ENCODE assay signal across 9 cellular contexts in the genomic region with DNA sequence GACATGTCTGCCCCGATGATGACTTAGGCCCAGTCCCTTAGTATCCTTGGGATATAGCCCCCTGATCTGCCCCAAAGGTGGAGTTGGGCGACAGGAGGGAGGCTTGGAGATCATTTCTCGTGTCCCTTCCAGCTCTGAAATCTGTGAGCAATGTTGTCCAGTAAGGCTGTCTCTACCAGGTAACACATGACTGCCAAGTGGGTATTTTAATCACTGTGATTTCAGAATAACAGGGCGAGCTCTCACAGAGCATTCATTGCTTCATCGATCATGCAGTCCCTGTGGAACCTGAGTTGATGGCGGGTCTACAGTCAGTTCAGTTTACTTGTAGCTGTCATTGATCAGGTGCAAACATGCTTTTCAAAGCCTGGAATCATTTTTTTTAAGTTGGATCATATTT. TPM values are rescaled to one million over a fixed set of nuclear protein-coding genes. Genes with fewer than 3 reads are reported as not detected.
DNase-seq lines count a peak whose midpoint lies in the region; ATAC-seq lines count a peak whose summit lies in the region.
"Had no signal": no experiment of that assay in that cellular context is flagged by ENCODE, and none has a peak within 500 bp of the region (broad histone marks: within the 10 kb centered on the region; RNA-seq: fewer than 3 reads in every experiment).

No MANE protein-coding gene starts in this region.

- no peaks in the 10 kb centered on the region for H3K36me3 ChIP-seq in neuronal stem cell (replicated peaks in 1 of 2; ENCODE audit: control insufficient read depth in 2 of 2, insufficient read depth in 2 of 2, low read length in 2 of 2)
- no peaks in the 10 kb centered on the region; the same call in 1 of the 2 replicates for H3K36me3 ChIP-seq in H7 (replicated peaks; ENCODE audit: control insufficient read depth, insufficient read depth, low read length)

- no peak overlapping the region for H3K18ac ChIP-seq in neuronal stem cell (ENCODE audit: low read length)

- no peaks in the 10 kb centered on the region for H3K27me3 ChIP-seq in neuronal stem cell (ENCODE audit: control insufficient read depth in 3 of 3, insufficient read depth in 3 of 3, low read depth in 1 of 3, low read length in 3 of 3)
- no peaks in the 10 kb centered on the region for H3K27me3 ChIP-seq in H7 (ENCODE audit: control insufficient read depth, insufficient read depth, low read length)

- H3K79me1 ChIP-seq in neuronal stem cell (ENCODE audit: low read depth, low read length), result no peaks in the 10 kb centered on the region

- H3K4ac ChIP-seq in neuronal stem cell (ENCODE audit: low read length), result no peak overlapping the region

- no peak overlapping the region for H2BK120ac ChIP-seq in neuronal stem cell (ENCODE audit: low read depth, low read length)

- H3K4me3 ChIP-seq in neuronal stem cell (ENCODE audit: low read length in 2 of 2) (no peak overlapping the region), H7 (ENCODE audit: insufficient read depth, low read depth, low read length) (no peak overlapping the region)

- no peak overlapping the region for H4K91ac ChIP-seq in neuronal stem cell (ENCODE audit: low read depth, low read length, poor library complexity)

- H2BK5ac ChIP-seq in neuronal stem cell (ENCODE audit: low read length), result peak overlapping the region; percentile 7

- peaks cover 33% of the 10 kb centered on the region in 2 donors for H3K4me1 ChIP-seq in neuronal stem cell (ENCODE audit: control insufficient read depth in 2 of 2, insufficient read depth in 1 of 2, low read depth in 1 of 2, low read length in 2 of 2)

- H4K8ac ChIP-seq in neuronal stem cell (ENCODE audit: low read depth, low read length), result no peak overlapping the region

- H3K9me3 ChIP-seq in neuronal stem cell (replicated peaks in 1 of 2; ENCODE audit: control insufficient read depth in 2 of 2, insufficient read depth in 1 of 2, low read depth in 1 of 2, low read length in 2 of 2), result peaks cover 2 to 5% of the 10 kb centered on the region in 2 donors

- WGBS in neuronal stem cell (ENCODE audit: extremely low coverage in 2 of 2, insufficient read length in 2 of 2, insufficient replicate concordance in 1 of 2), 2 donors, result no CpG with 5 or more reads among the region's 6 CpGs

- DNase-seq in ACHN (peak; percentile 84), neuronal stem cell (ENCODE audit: low spot score) (no peak), H7 (no peak)
- no peak for DNase-seq in stimulated activated CD4-positive, alpha-beta T cell treated with anti-CD3 and anti-CD28 coated beads, Interleukin-15, amount 100 ng/mL, for 24 hours
- DNase-seq: NCI-H446 had no signal

- H2AFZ ChIP-seq in neuronal stem cell (ENCODE audit: low read length), result no peak overlapping the region

- H2AK5ac ChIP-seq in neuronal stem cell (ENCODE audit: low read depth, low read length), result no peak overlapping the region

- no peak overlapping the region for H3K9ac ChIP-seq in neuronal stem cell (ENCODE audit: low read depth, low read length, poor library complexity)

- ATAC-seq in HG02610 (IDR thresholded peaks at IDR 0.05; ENCODE audit: unreplicated experiment), result peak; percentile 59
- no peak for ATAC-seq in GM21825 (IDR thresholded peaks at IDR 0.05; ENCODE audit: unreplicated experiment)
- no peak for ATAC-seq in HG03342 (IDR thresholded peaks at IDR 0.05; ENCODE audit: unreplicated experiment)

- in situ Hi-C loops in ACHN (cut with HindIII; ENCODE audit: low pct_ligation_motif_present, low pct_unique_long_range_greater_than_20kb, low sequenced_read_pairs), result no loop called here

- no peak overlapping the region for H3K14ac ChIP-seq in neuronal stem cell (ENCODE audit: low read length)

- H3K27ac ChIP-seq in cingulate gyrus (ENCODE audit: low read depth, low read length), result peak overlapping the region; percentile 76
- no peak overlapping the region for H3K27ac ChIP-seq in neuronal stem cell (replicated peaks; ENCODE audit: low read length)

- H2BK15ac ChIP-seq in neuronal stem cell (ENCODE audit: low read length), result peak overlapping the region; percentile 18

- H2BK12ac ChIP-seq in neuronal stem cell (ENCODE audit: low read length), result no peak overlapping the region

- no peak overlapping the region for H3K4me2 ChIP-seq in neuronal stem cell (ENCODE audit: insufficient read depth, low read length, poor library complexity, severe bottlenecking)

- H3K23ac ChIP-seq in neuronal stem cell (ENCODE audit: low read depth, low read length, poor library complexity), result peak overlapping the region; percentile 38

RNA-seq across cellular contexts. Expression of gene KSR1, which starts 39.2 kb away (rescaled TPM):
- 19.3 TPM for polyA plus RNA-seq in neuronal stem cell (2013, experiment 1 of 2)
- polyA plus RNA-seq in neuronal stem cell (2013, experiment 2 of 2), result 19.3 TPM
- total RNA-seq in H7 (2014; rRNA removed; shearing (Covaris generic)), result 30.4 and 31.2 TPM in 2 replicates
